ENCODE assay signal across 8 cellular contexts in genomic region chr11:109946322-109946846, GRCh38.
DNase-seq lines count a peak whose midpoint lies in the region; FAIRE-seq and TF ChIP-seq lines count a peak whose summit lies in the region.

No MANE protein-coding gene starts in this region.

- FAIRE-seq in H54 (lab: Jason Lieb, UNC) = peak; percentile 94

- no peaks in the 10 kb centered on the region for H3K9me3 Mint-ChIP-seq in osteocyte (ENCODE audit: unreplicated experiment)

- H3K27ac Mint-ChIP-seq in osteocyte (ENCODE audit: unreplicated experiment) = peak overlapping the region; percentile 91

- peak; percentile 97 for TF ChIP-seq CTCF in osteocyte (IDR thresholded peaks at IDR 0.05)

- H3K4me1 Mint-ChIP-seq in osteocyte (ENCODE audit: unreplicated experiment) = peaks cover 10% of the 10 kb centered on the region

- no peaks in the 10 kb centered on the region for H3K36me3 Mint-ChIP-seq in osteocyte (ENCODE audit: unreplicated experiment)

- no peak for TF ChIP-seq POLR2A in H54 (IDR thresholded peaks at IDR 0.05; ENCODE audit: low read depth, low read length)

- intact Hi-C loops in head of caudate nucleus (cut with DNase I) = loop anchor here (10.0 kb wide), 1 partner anchor 148 kb away; the partner anchor contains the start of gene ZC3H12C

- H3K4me3 Mint-ChIP-seq in osteocyte (ENCODE audit: unreplicated experiment) = peak overlapping the region; percentile 66

- H3K27me3 Mint-ChIP-seq in osteocyte (ENCODE audit: unreplicated experiment) = peaks cover 7% of the 10 kb centered on the region

- DNase-seq in GM04503 (ENCODE audit: low read depth) = peak; percentile 83
- DNase-seq in H54 (ENCODE audit: insufficient read length, low spot score) = peak; percentile 23
- peak; percentile 93 to 94 for DNase-seq in Kasumi-1 (lab: John Stamatoyannopoulos, UW)
- peak; percentile 95 for DNase-seq in RKO (ENCODE audit: low spot score)
- peak; percentile 31 for DNase-seq in activated naive CD4-positive, alpha-beta T cell treated with anti-CD3 and anti-CD28 coated beads, Interleukin-2, amount 50 U/mL, for 16 hours
- DNase-seq in head of caudate nucleus = peak; percentile 77 to 96 (median 89)
- DNase-seq in osteocyte (ENCODE audit: extremely low spot score, unreplicated experiment) = peak; percentile 92
- DNase-seq in ureter (ENCODE audit: low spot score) = peak; percentile 86

Comparison
In these comparisons a context has a peak if more than half of its experiments do, and no peak if none do; other contexts are left out.
1. Peak in every context shown above with its lines: DNase-seq.
2. DNase-seq: peak in every context shown above with its lines; median percentile 95 in RKO; 94 in Kasumi-1; 92 in osteocyte; 89 in head of caudate nucleus; 86 in ureter; 83 in GM04503; 31 in activated naive CD4-positive, alpha-beta T cell treated with anti-CD3 and anti-CD28 coated beads, Interleukin-2, amount 50 U/mL, for 16 hours; 23 in H54.